ENCODE assay signal across 8 cellular contexts in the genomic region with DNA sequence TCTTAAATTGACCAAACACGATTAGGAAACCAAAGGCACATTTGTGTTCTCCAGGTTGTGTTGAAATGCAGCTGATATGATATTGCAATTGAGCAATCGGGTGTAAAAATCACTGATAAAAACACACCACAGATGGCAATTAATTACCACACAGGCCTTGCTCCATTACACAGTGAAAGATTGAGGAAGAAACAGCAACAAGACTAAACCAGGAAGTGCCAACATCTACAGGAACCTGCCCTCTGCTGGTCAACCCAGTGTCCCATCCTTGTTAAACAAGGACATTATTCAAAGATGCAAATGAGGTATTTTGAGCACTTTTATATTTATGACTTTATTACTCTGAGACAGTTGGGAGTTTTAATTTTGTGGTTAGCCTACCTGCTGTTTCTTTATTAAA.
A peak's percentile ranks its signal among the peaks of the same experiment; 100 is the strongest.
DNase-seq lines count a peak whose midpoint lies in the region; ATAC-seq and TF ChIP-seq lines count a peak whose summit lies in the region.

No MANE protein-coding gene starts in this region.

- no peak overlapping the region for H4K91ac ChIP-seq in H9 (ENCODE audit: insufficient read length, low read depth, low read length)

- H3K4me1 Mint-ChIP-seq in H9 = peaks cover 7 to 11% of the 10 kb centered on the region in 2 experiments

- H3K27ac ChIP-seq in H9 (ENCODE audit: insufficient read length, low read depth, low read length) (no peak overlapping the region), SJCRH30 (no peak overlapping the region), RWPE1 (no peak overlapping the region)

- H3K9me3 ChIP-seq in BE2C (no peaks in the 10 kb centered on the region), H9 (ENCODE audit: control insufficient read depth, low read depth, low read length) (no peaks in the 10 kb centered on the region), SJCRH30 (replicated peaks) (no peaks in the 10 kb centered on the region)

- no peaks in the 10 kb centered on the region for H3K23me2 ChIP-seq in H9 (ENCODE audit: insufficient read length, low read depth, low read length, poor library complexity, severe bottlenecking)

- H3K27me3 ChIP-seq in BE2C = no peaks in the 10 kb centered on the region
- no peaks in the 10 kb centered on the region for H3K27me3 ChIP-seq in H9 (ENCODE audit: insufficient read depth, low read length)
- H3K27me3 ChIP-seq in SJCRH30 = no peaks in the 10 kb centered on the region

- peak; percentile 70 for TF ChIP-seq CTCF in BE2C (IDR thresholded peaks at IDR 0.05; ENCODE audit: low read depth, low read length)
- peak; percentile 78 for TF ChIP-seq CTCF in H9 (conservative IDR thresholded peaks at IDR 0.05)
- TF ChIP-seq CTCF in RWPE1 (conservative IDR thresholded peaks at IDR 0.05; ENCODE audit: low read depth) = no peak

- H3K4me1 ChIP-seq in BE2C (no peaks in the 10 kb centered on the region), H9 (ENCODE audit: insufficient read depth, low read length) (no peaks in the 10 kb centered on the region; the same call in 1 of the 2 replicates), SJCRH30 (no peaks in the 10 kb centered on the region)

- DNase-seq in BE2C = peak; percentile 52
- DNase-seq in H9 = peak; percentile 50
- peak; percentile 9 to 34 for DNase-seq in SJCRH30
- DNase-seq in left cardiac atrium = peak; percentile 21
- no peak for DNase-seq in RWPE1 (ENCODE audit: low spot score)
- DNase-seq in T-helper 9 cell = no peak

- no peak overlapping the region for H3T11ph ChIP-seq in H9 (ENCODE audit: low read length)

- H2BK120ac ChIP-seq in H9 (ENCODE audit: low read depth, low read length, poor library complexity, severe bottlenecking) = no peak overlapping the region

- H2BK12ac ChIP-seq in H9 (ENCODE audit: insufficient read length, low read depth, low read length) = no peak overlapping the region

- no peak overlapping the region for H2AFZ ChIP-seq in H9 (ENCODE audit: low read length)

- H3K27ac Mint-ChIP-seq in H9 = no peak overlapping the region; a peak in 1 of 7 replicates

- H3K4me3 ChIP-seq in BE2C (ENCODE audit: low read depth, low read length) (no peak overlapping the region), SJCRH30 (no peak overlapping the region)

- CTCF ChIA-PET in RWPE1 (lab: Yijun Ruan, JAX) = no interaction called here

- H4K20me1 ChIP-seq in H9 (ENCODE audit: control insufficient read depth, insufficient read depth, insufficient read length) = no peaks in the 10 kb centered on the region

- WGBS in H9 (ENCODE audit: extremely low coverage, insufficient read length, low lambda C conversion rate) = no CpG with 5 or more reads among the region's 2 CpGs

- no peak overlapping the region for H4K5ac ChIP-seq in H9 (ENCODE audit: insufficient read length, low read depth, low read length)

- H2BK20ac ChIP-seq in H9 (ENCODE audit: low read depth, low read length, poor library complexity, severe bottlenecking) = no peak overlapping the region

- H3K56ac ChIP-seq in H9 (ENCODE audit: insufficient read length, low read depth, low read length) = no peak overlapping the region

- H3K9ac ChIP-seq in H9 (ENCODE audit: extremely low read depth, insufficient read length, low read length) = no peak overlapping the region

- no peak overlapping the region for H3K4me2 ChIP-seq in H9 (ENCODE audit: insufficient read depth, insufficient read length, low read length)

- H3K23ac ChIP-seq in H9 (ENCODE audit: insufficient read length, low read depth, low read length) = no peak overlapping the region

- no peak overlapping the region for H4K8ac ChIP-seq in H9 (replicated peaks; ENCODE audit: insufficient read length, low read depth, low read length)

- no peaks in the 10 kb centered on the region for H3K27me3 Mint-ChIP-seq in H9 (ENCODE audit: low read depth)

- H3K36me3 ChIP-seq in BE2C = no peaks in the 10 kb centered on the region
- H3K36me3 ChIP-seq in SJCRH30 = no peaks in the 10 kb centered on the region

- no peak overlapping the region for H3K4me3 Mint-ChIP-seq in H9

- peak in 1 of 2 donors; percentile 62 for ATAC-seq in left cardiac atrium
- ATAC-seq in GM18519 (IDR thresholded peaks at IDR 0.05; ENCODE audit: low FRiP score, unreplicated experiment) = no peak
- no peak for ATAC-seq in HG02588 (IDR thresholded peaks at IDR 0.05; ENCODE audit: unreplicated experiment)

- POLR2A ChIA-PET in RWPE1 (lab: Yijun Ruan, JAX; ENCODE audit: low non-redundant PET) = no interaction called here

- H3K79me2 ChIP-seq in H9 (ENCODE audit: insufficient read depth, low read length) = no peaks in the 10 kb centered on the region

- intact Hi-C loops in left cardiac atrium (cut with DNase I) = no loop called here

- no peaks in the 10 kb centered on the region for H3K79me1 ChIP-seq in H9 (ENCODE audit: insufficient read depth, low read depth, low read length, poor library complexity, severe bottlenecking)

- H2BK5ac ChIP-seq in H9 (ENCODE audit: insufficient read length, low read length) = no peak overlapping the region

- H3K18ac ChIP-seq in H9 (ENCODE audit: insufficient read length, low read depth, low read length) = no peak overlapping the region

- H3K36me3 Mint-ChIP-seq in H9 (ENCODE audit: insufficient read depth in 1 of 3, low read depth in 3 of 3) = no peaks in the 10 kb centered on the region

- no peak overlapping the region for H3K4ac ChIP-seq in H9 (ENCODE audit: low read depth, low read length)

- H2BK15ac ChIP-seq in H9 (ENCODE audit: low read depth, low read length) = no peak overlapping the region

- no peak overlapping the region for H2AK5ac ChIP-seq in H9 (ENCODE audit: insufficient read length, low read length)

- no peak overlapping the region for H3K14ac ChIP-seq in H9 (ENCODE audit: insufficient read depth, low read length)

- H3K9me3 Mint-ChIP-seq in H9 = no peaks in the 10 kb centered on the region

Comparison
In these comparisons a context has a peak if more than half of its experiments do, and no peak if none do; other contexts are left out.
1. DNase-seq: peak in BE2C (single experiment), H9 (single experiment), SJCRH30 (2 of 2) and left cardiac atrium (single experiment); none in RWPE1 (single experiment) and T-helper 9 cell (single experiment).